Comparison of ENCODE assay signal across 25 cellular contexts in genomic region chrX:154357205-154357604, GRCh38. TPM values are rescaled to one million over a fixed set of nuclear protein-coding genes. Genes with fewer than 3 reads are reported as not detected.
DNase-seq lines count a peak whose midpoint lies in the region; ATAC-seq and TF ChIP-seq lines count a peak whose summit lies in the region.
"Had no signal": no experiment of that assay in that cellular context is flagged by ENCODE, and none has a peak within 500 bp of the region (broad histone marks: within the 10 kb centered on the region; RNA-seq: fewer than 3 reads in every experiment).

No MANE protein-coding gene starts in this region.

- peaks cover 62% of the 10 kb centered on the region for H3K4me1 Mint-ChIP-seq in activated CD8-positive, alpha-beta memory T cell treated with anti-CD3 and anti-CD28 coated beads, Interleukin-2, amount 10 ng/mL, durations not matched to agents 7 days and 5 days
- H3K4me1 Mint-ChIP-seq in chondrocyte (ENCODE audit: low read depth), result peaks cover 14% of the 10 kb centered on the region
- peaks cover 32% of the 10 kb centered on the region for H3K4me1 Mint-ChIP-seq in stimulated activated effector memory CD8-positive, alpha-beta T cell treated with anti-CD3 and anti-CD28 coated beads, Interleukin-12 subunit alpha, Interleukin-12 subunit beta, amount 100 ng/mL, for 72 hours
- H3K4me1 Mint-ChIP-seq: GM23338 had no signal

- no peak overlapping the region for H3K4me3 Mint-ChIP-seq in activated CD8-positive, alpha-beta memory T cell treated with anti-CD3 and anti-CD28 coated beads, Interleukin-2, amount 10 ng/mL, durations not matched to agents 7 days and 5 days
- no peak overlapping the region for H3K4me3 Mint-ChIP-seq in chondrocyte (ENCODE audit: unreplicated experiment)
- peak overlapping the region; percentile 22 for H3K4me3 Mint-ChIP-seq in stimulated activated effector memory CD8-positive, alpha-beta T cell treated with anti-CD3 and anti-CD28 coated beads, Interleukin-12 subunit alpha, Interleukin-12 subunit beta, amount 100 ng/mL, for 72 hours
- H3K4me3 Mint-ChIP-seq: activated CD4-positive, alpha-beta T cell treated with anti-CD3 and anti-CD28 coated beads, Interleukin-2, amount 10 ng/mL, durations not matched to agents 7 days and 5 days; B cell; GM23338; stimulated activated memory B cell treated with anti-CD40 and anti-IgM and Interleukin-4, amounts not matched to agents 10 μg/mL and 1 μg/mL and 100 μg/mL, for 72 hours had no signal

- in situ Hi-C loops in GM13977 (cut with MboI; ENCODE audit: low pct_unique_long_range_greater_than_20kb, low sequenced_read_pairs, unreplicated experiment), result no loop called here

- no peak for TF ChIP-seq CTCF in chondrocyte (IDR thresholded peaks at IDR 0.05)
- no peak for TF ChIP-seq CTCF in GM13977 (IDR thresholded peaks at IDR 0.05; ENCODE audit: extremely low read depth, insufficient read depth, missing control alignments)

- peaks cover 25% of the 10 kb centered on the region for H3K36me3 Mint-ChIP-seq in activated CD8-positive, alpha-beta memory T cell treated with anti-CD3 and anti-CD28 coated beads, Interleukin-2, amount 10 ng/mL, durations not matched to agents 7 days and 5 days
- H3K36me3 Mint-ChIP-seq in chondrocyte (ENCODE audit: low read depth), result peaks cover 19% of the 10 kb centered on the region
- peaks cover 100% of the 10 kb centered on the region for H3K36me3 Mint-ChIP-seq in stimulated activated effector memory CD8-positive, alpha-beta T cell treated with anti-CD3 and anti-CD28 coated beads, Interleukin-12 subunit alpha, Interleukin-12 subunit beta, amount 100 ng/mL, for 72 hours

- no peak for DNase-seq in activated CD8-positive, alpha-beta memory T cell treated with anti-CD3 and anti-CD28 coated beads, Interleukin-2, amount 10 ng/mL, durations not matched to agents 7 days and 5 days
- no peak for DNase-seq in activated CD8-positive, alpha-beta memory T cell treated with anti-CD3 and anti-CD28 coated beads, Interleukin-2, amount 50 U/mL, for 48 hours
- DNase-seq in Daoy (ENCODE audit: low read depth), result peak; percentile 6
- DNase-seq in chondrocyte (ENCODE audit: low spot score), result no peak
- no peak for DNase-seq in stimulated activated effector memory CD8-positive, alpha-beta T cell treated with anti-CD3 and anti-CD28 coated beads, Interleukin-12 subunit alpha, Interleukin-12 subunit beta, amount 100 ng/mL, for 72 hours (ENCODE audit: low spot score in 2 of 2)
- no peak for DNase-seq in NCI-H2107 (lab: John Stamatoyannopoulos, UW)
- no peak for DNase-seq in GM13977 (ENCODE audit: low spot score)
- DNase-seq: activated CD4-positive, alpha-beta T cell treated with anti-CD3 and anti-CD28 coated beads, Interleukin-2, amount 10 ng/mL, durations not matched to agents 7 days and 5 days; cerebellar nuclear complex; COR-L47; heart right ventricle; Kasumi-1; left colon; mesendoderm; NCI-H1092; NCI-H187; retina; RPMI8226; SK-N-SH; stimulated activated CD4-positive, alpha-beta T cell treated with anti-CD3 and anti-CD28 coated beads, Interleukin-2, amount 100 ng/mL, for 48 hours had no signal

- no peak for ATAC-seq in activated CD8-positive, alpha-beta memory T cell treated with anti-CD3 and anti-CD28 coated beads, Interleukin-2, amount 10 ng/mL, durations not matched to agents 7 days and 5 days
- ATAC-seq in stimulated activated effector memory CD8-positive, alpha-beta T cell treated with anti-CD3 and anti-CD28 coated beads, Interleukin-12 subunit alpha, Interleukin-12 subunit beta, amount 100 ng/mL, for 72 hours, result peak; percentile 41
- ATAC-seq in HG02763 (IDR thresholded peaks at IDR 0.05; ENCODE audit: unreplicated experiment), result no peak
- ATAC-seq: activated naive CD4-positive, alpha-beta T cell treated with anti-CD3 and anti-CD28 coated beads, Interleukin-2, amount 50 U/mL, for 72 hours; GM23338; left colon; stimulated activated memory B cell treated with anti-CD40 and anti-IgM and Interleukin-4, amounts not matched to agents 10 μg/mL and 1 μg/mL and 100 μg/mL, for 72 hours had no signal

- H3K9me3 Mint-ChIP-seq in activated CD8-positive, alpha-beta memory T cell treated with anti-CD3 and anti-CD28 coated beads, Interleukin-2, amount 10 ng/mL, durations not matched to agents 7 days and 5 days (ENCODE audit: low read depth), result no peaks in the 10 kb centered on the region
- no peaks in the 10 kb centered on the region for H3K9me3 Mint-ChIP-seq in chondrocyte (ENCODE audit: low read depth)
- no peaks in the 10 kb centered on the region for H3K9me3 Mint-ChIP-seq in stimulated activated effector memory CD8-positive, alpha-beta T cell treated with anti-CD3 and anti-CD28 coated beads, Interleukin-12 subunit alpha, Interleukin-12 subunit beta, amount 100 ng/mL, for 72 hours
- H3K9me3 Mint-ChIP-seq: activated CD4-positive, alpha-beta T cell treated with anti-CD3 and anti-CD28 coated beads, Interleukin-2, amount 10 ng/mL, durations not matched to agents 7 days and 5 days; activated naive CD4-positive, alpha-beta T cell treated with anti-CD3 and anti-CD28 coated beads, Interleukin-2, amount 50 U/mL, for 72 hours; GM23338; stimulated activated memory B cell treated with anti-CD40 and anti-IgM and Interleukin-4, amounts not matched to agents 10 μg/mL and 1 μg/mL and 100 μg/mL, for 72 hours had no signal

- H3K27me3 Mint-ChIP-seq in activated CD8-positive, alpha-beta memory T cell treated with anti-CD3 and anti-CD28 coated beads, Interleukin-2, amount 10 ng/mL, durations not matched to agents 7 days and 5 days, result no peaks in the 10 kb centered on the region
- no peaks in the 10 kb centered on the region for H3K27me3 Mint-ChIP-seq in chondrocyte (ENCODE audit: low read depth)
- H3K27me3 Mint-ChIP-seq: activated CD4-positive, alpha-beta T cell treated with anti-CD3 and anti-CD28 coated beads, Interleukin-2, amount 10 ng/mL, durations not matched to agents 7 days and 5 days; B cell; stimulated activated memory B cell treated with anti-CD40 and anti-IgM and Interleukin-4, amounts not matched to agents 10 μg/mL and 1 μg/mL and 100 μg/mL, for 72 hours had no signal

- CTCF ChIA-PET in activated CD8-positive, alpha-beta memory T cell treated with anti-CD3 and anti-CD28 coated beads, Interleukin-2, amount 10 ng/mL, durations not matched to agents 7 days and 5 days (lab: Charles Lee), result no interaction called here

- H3K27ac Mint-ChIP-seq in activated CD8-positive, alpha-beta memory T cell treated with anti-CD3 and anti-CD28 coated beads, Interleukin-2, amount 10 ng/mL, durations not matched to agents 7 days and 5 days, result peak overlapping the region; percentile 52
- H3K27ac Mint-ChIP-seq in chondrocyte (ENCODE audit: unreplicated experiment), result peak overlapping the region; percentile 73
- H3K27ac Mint-ChIP-seq in stimulated activated effector memory CD8-positive, alpha-beta T cell treated with anti-CD3 and anti-CD28 coated beads, Interleukin-12 subunit alpha, Interleukin-12 subunit beta, amount 100 ng/mL, for 72 hours, result no peak overlapping the region
- H3K27ac Mint-ChIP-seq: activated CD4-positive, alpha-beta T cell treated with anti-CD3 and anti-CD28 coated beads, Interleukin-2, amount 10 ng/mL, durations not matched to agents 7 days and 5 days; activated naive CD4-positive, alpha-beta T cell treated with anti-CD3 and anti-CD28 coated beads, Interleukin-2, amount 50 U/mL, for 72 hours; B cell; GM23338; stimulated activated memory B cell treated with anti-CD40 and anti-IgM and Interleukin-4, amounts not matched to agents 10 μg/mL and 1 μg/mL and 100 μg/mL, for 72 hours had no signal

RNA-seq across cellular contexts. Expression of gene FLNA, which starts 17.2 kb away (rescaled TPM):
- total RNA-seq in activated CD8-positive, alpha-beta memory T cell treated with anti-CD3 and anti-CD28 coated beads, Interleukin-2, amount 10 ng/mL, durations not matched to agents 7 days and 5 days, result 1,000 to 10,000 TPM; 1,602 to 2,011 TPM
- 721 and 801 TPM in 2 replicates for total RNA-seq in Daoy (2014; rRNA removed; shearing (Covaris generic))
- 1,923 to 4,327 TPM (median 4,325 TPM) in 3 replicates for total RNA-seq in chondrocyte

RNA-seq across cellular contexts. Expression of gene EMD, which starts 21.9 kb away (rescaled TPM):
- total RNA-seq in activated CD8-positive, alpha-beta memory T cell treated with anti-CD3 and anti-CD28 coated beads, Interleukin-2, amount 10 ng/mL, durations not matched to agents 7 days and 5 days, result 10 to 100 TPM; 64.6 to 70.2 TPM
- total RNA-seq in Daoy (2014; rRNA removed; shearing (Covaris generic)), result 9.0 and 15.1 TPM in 2 replicates
- total RNA-seq in chondrocyte, result 66.3 to 81.7 TPM (median 81.1 TPM) in 3 replicates

RNA-seq across cellular contexts. Expression of gene RPL10, which starts 41.0 kb away (rescaled TPM):
- 1,000 to 10,000 TPM; 2,013 to 2,356 TPM for total RNA-seq in activated CD8-positive, alpha-beta memory T cell treated with anti-CD3 and anti-CD28 coated beads, Interleukin-2, amount 10 ng/mL, durations not matched to agents 7 days and 5 days
- total RNA-seq in Daoy (2014; rRNA removed; shearing (Covaris generic)), result 3,278 and 3,646 TPM in 2 replicates
- 1,847 to 2,160 TPM (median 2,120 TPM) in 3 replicates for total RNA-seq in chondrocyte

RNA-seq across cellular contexts. Expression of gene DNASE1L1, which starts 51.8 kb away (rescaled TPM):
- total RNA-seq in activated CD8-positive, alpha-beta memory T cell treated with anti-CD3 and anti-CD28 coated beads, Interleukin-2, amount 10 ng/mL, durations not matched to agents 7 days and 5 days, result 10 to 100 TPM; 18.4 to 19.6 TPM
- total RNA-seq in Daoy (2014; rRNA removed; shearing (Covaris generic)), result 7.2 and 28.4 TPM in 2 replicates
- total RNA-seq in chondrocyte, result 39.4 to 44.5 TPM (median 40.8 TPM) in 3 replicates

RNA-seq across cellular contexts. Expression of gene TAFAZZIN, which starts 54.1 kb away (rescaled TPM):
- 10 to 100 TPM; 77.1 to 90.2 TPM for total RNA-seq in activated CD8-positive, alpha-beta memory T cell treated with anti-CD3 and anti-CD28 coated beads, Interleukin-2, amount 10 ng/mL, durations not matched to agents 7 days and 5 days
- total RNA-seq in Daoy (2014; rRNA removed; shearing (Covaris generic)), result 9.0 and 14.9 TPM in 2 replicates
- 33.4 to 39.1 TPM (median 38.7 TPM) in 3 replicates for total RNA-seq in chondrocyte
